1 cellular context compared by ENCODE assay signal in genomic region chr2:27582695-27583389, GRCh38.
TF ChIP-seq lines count a peak whose summit lies in the region.

Gene ZNF512 (plus strand): TSS chr2:27583042. CDS start chr2:27583113, 71 bp downstream.

TF ChIP-seq in K562, 482 proteins besides CTCF, POLR2A, EP300 and RAD21 (continued from another document):
- no peak for TF ChIP-seq ZBTB33 (CRISPR knock-in tag; IDR thresholded peaks at IDR 0.05)
- TF ChIP-seq ZNF583 (CRISPR knock-in tag; IDR thresholded peaks at IDR 0.05), result no peak
